Comparison of ENCODE assay signal across 16 cellular contexts in the genomic region with DNA sequence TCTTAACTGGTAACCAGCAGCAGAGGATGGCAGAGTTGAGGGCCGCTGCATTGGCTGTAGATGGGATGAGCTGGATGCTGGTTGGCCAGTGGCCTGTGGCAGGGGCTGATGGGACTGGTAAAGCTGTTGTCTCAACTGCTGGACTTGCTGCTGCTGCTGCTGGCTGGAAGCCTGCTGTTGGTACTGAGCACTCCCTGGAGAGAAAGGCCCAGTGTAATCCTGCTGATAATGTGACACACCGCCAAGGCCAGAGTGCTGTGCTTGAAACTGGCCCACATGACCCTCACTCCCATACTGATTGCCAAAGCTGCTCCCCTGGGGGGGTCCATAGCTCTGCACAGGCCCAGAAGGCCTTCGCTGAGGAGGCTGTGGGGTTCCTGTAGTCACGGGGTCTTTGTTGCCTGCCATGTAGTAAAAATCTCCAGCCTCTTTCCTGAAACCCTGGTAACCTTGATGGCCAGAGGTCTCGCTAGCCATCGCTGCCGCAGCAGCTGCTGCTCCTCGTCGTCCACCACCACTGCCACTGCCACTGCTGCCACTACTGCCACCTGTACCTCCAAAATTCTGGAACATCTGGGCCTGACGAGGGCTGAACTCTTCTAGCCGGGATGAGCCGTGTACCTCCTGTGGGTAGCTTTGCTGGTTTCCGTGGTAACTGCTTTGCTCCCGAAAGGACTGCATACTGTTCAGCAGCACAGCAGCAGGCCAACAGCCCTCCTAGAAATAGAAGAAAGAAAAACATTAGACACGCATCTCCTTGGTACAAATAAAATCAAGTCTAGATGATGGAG. TPM values are rescaled to one million over a fixed set of nuclear protein-coding genes. Genes with fewer than 3 reads are reported as not detected.
DNase-seq lines count a peak whose midpoint lies in the region; ATAC-seq, FAIRE-seq and TF ChIP-seq lines count a peak whose summit lies in the region.
"Had no signal": no experiment of that assay in that cellular context is flagged by ENCODE, and none has a peak within 500 bp of the region (broad histone marks: within the 10 kb centered on the region; RNA-seq: fewer than 3 reads in every experiment).

No MANE protein-coding gene starts in this region.

- peak overlapping the region; percentile 12 for H3K27ac Mint-ChIP-seq in CD4-positive, alpha-beta T cell
- peak overlapping the region; percentile 91 for H3K27ac Mint-ChIP-seq in neural crest cell (ENCODE audit: unreplicated experiment)
- H3K27ac Mint-ChIP-seq: memory B cell had no signal

- no peaks in the 10 kb centered on the region for H3K9me3 Mint-ChIP-seq in CD4-positive, alpha-beta T cell
- H3K9me3 Mint-ChIP-seq in neural crest cell, result no peaks in the 10 kb centered on the region
- H3K9me3 Mint-ChIP-seq: memory B cell had no signal

- CTCF ChIA-PET in CD4-positive, alpha-beta T cell (lab: Charles Lee), result no interaction called here

- H3K4me1 Mint-ChIP-seq in CD4-positive, alpha-beta T cell (ENCODE audit: low read depth), result peaks cover 54% of the 10 kb centered on the region
- H3K4me1 Mint-ChIP-seq in neural crest cell, result peaks cover 53% of the 10 kb centered on the region

- no peak for ATAC-seq in CD4-positive, alpha-beta T cell (ENCODE audit: poor library complexity)
- ATAC-seq in HG03432 (IDR thresholded peaks at IDR 0.05; ENCODE audit: unreplicated experiment), result no peak
- ATAC-seq: activated CD4-positive, alpha-beta T cell treated with anti-CD3 and anti-CD28 coated beads for 36 hours had no signal

- no peaks in the 10 kb centered on the region for H3K27me3 Mint-ChIP-seq in CD4-positive, alpha-beta T cell
- H3K27me3 Mint-ChIP-seq in neural crest cell (ENCODE audit: low read depth), result no peaks in the 10 kb centered on the region
- H3K27me3 Mint-ChIP-seq: activated CD4-positive, alpha-beta T cell treated with anti-CD3 and anti-CD28 coated beads for 36 hours; memory B cell had no signal

- DNase-seq in CD4-positive, alpha-beta T cell, result no peak
- DNase-seq in anterior cingulate cortex (lab: John Stamatoyannopoulos, UW) (peak; percentile 20 to 94 (median 76)), cardiac muscle cell (ENCODE audit: low read depth in 1 of 2, low spot score in 1 of 2) (no peak), neural crest cell (ENCODE audit: low read depth, low spot score) (no peak), DMS 273 treated with DMSO at 0.1 percent for 48 hours (lab: John Stamatoyannopoulos, UW) (no peak), small intestine (no peak)
- DNase-seq in activated CD4-positive, alpha-beta T cell treated with anti-CD3 and anti-CD28 coated beads, Interleukin-2, amount 50 U/mL, for 48 hours, result no peak
- DNase-seq: activated CD4-positive, alpha-beta T cell treated with anti-CD3 and anti-CD28 coated beads for 36 hours; DMS79 treated with DMSO at 0.1 percent for 48 hours; NCI-H1436; NCI-H526; stimulated activated CD4-positive, alpha-beta T cell treated with anti-CD3 and anti-CD28 coated beads, Interleukin-4, amount 100 ng/mL, for 1 hour; T-helper 1 cell had no signal

- peaks cover 30% of the 10 kb centered on the region for H3K36me3 ChIP-seq in cardiac muscle cell
- peaks cover 15 to 16% of the 10 kb centered on the region in 2 donors for H3K36me3 ChIP-seq in small intestine (ENCODE audit: control insufficient read depth in 2 of 2, insufficient read depth in 2 of 2, low read length in 2 of 2)

- no peak overlapping the region for H3K4me3 Mint-ChIP-seq in CD4-positive, alpha-beta T cell
- H3K4me3 Mint-ChIP-seq in neural crest cell, result no peak overlapping the region
- H3K4me3 Mint-ChIP-seq: activated CD4-positive, alpha-beta T cell treated with anti-CD3 and anti-CD28 coated beads for 36 hours; memory B cell had no signal

- POLR2A ChIA-PET in CD4-positive, alpha-beta T cell (lab: Charles Lee), result no interaction called here

- no peak for TF ChIP-seq CTCF in CD4-positive, alpha-beta T cell (IDR thresholded peaks at IDR 0.05)
- no peak for TF ChIP-seq CTCF in cardiac muscle cell (IDR thresholded peaks at IDR 0.05; ENCODE audit: low read depth, low read length)
- TF ChIP-seq CTCF in neural crest cell (conservative IDR thresholded peaks at IDR 0.05), result no peak

- H3K4me1 ChIP-seq in cardiac muscle cell (ENCODE audit: low read depth), result peaks cover 9% of the 10 kb centered on the region
- peaks cover 0 to 9% of the 10 kb centered on the region in 2 donors for H3K4me1 ChIP-seq in small intestine (ENCODE audit: control insufficient read depth in 2 of 2, insufficient read depth in 1 of 2, low read depth in 1 of 2, low read length in 1 of 2)
- H3K4me1 ChIP-seq: parathyroid adenoma had no signal

- WGBS in small intestine, 3 donors, result 86 to 92% (median 91%) methylated on average over 15 of the region's 15 CpGs

- H3K4me3 ChIP-seq in cardiac muscle cell (no peak overlapping the region), small intestine (ENCODE audit: low read depth in 1 of 2, low read length in 2 of 2) (no peak overlapping the region)

- H3K27ac ChIP-seq in CD4-positive, alpha-beta T cell (ENCODE audit: low read depth, low read length), result no peak overlapping the region
- H3K27ac ChIP-seq in cardiac muscle cell, result peak overlapping the region; percentile 28
- no peak overlapping the region for H3K27ac ChIP-seq in small intestine (ENCODE audit: low read depth in 1 of 2, low read length in 1 of 2)
- H3K27ac ChIP-seq: parathyroid adenoma had no signal

- intact Hi-C loops in CD4-positive, alpha-beta T cell (cut with DNase I, micrococcal nuclease), result no loop called here

- peaks cover 65% of the 10 kb centered on the region for H3K36me3 Mint-ChIP-seq in CD4-positive, alpha-beta T cell (ENCODE audit: low read depth)
- peaks cover 20% of the 10 kb centered on the region for H3K36me3 Mint-ChIP-seq in neural crest cell (ENCODE audit: low read depth)

- H3K9me3 ChIP-seq in CD4-positive, alpha-beta T cell (ENCODE audit: control insufficient read depth, low read length), result no peaks in the 10 kb centered on the region
- no peaks in the 10 kb centered on the region for H3K9me3 ChIP-seq in cardiac muscle cell (ENCODE audit: low read depth)
- no peaks in the 10 kb centered on the region for H3K9me3 ChIP-seq in small intestine (ENCODE audit: control insufficient read depth, low read depth)

- no peaks in the 10 kb centered on the region for H3K27me3 ChIP-seq in CD4-positive, alpha-beta T cell (ENCODE audit: control insufficient read depth, insufficient read depth, low read length)
- H3K27me3 ChIP-seq in cardiac muscle cell (no peaks in the 10 kb centered on the region), small intestine (ENCODE audit: control insufficient read depth in 2 of 2, insufficient read depth in 2 of 2, low read length in 2 of 2) (no peaks in the 10 kb centered on the region)

- FAIRE-seq in small intestine (lab: Jason Lieb, UNC), result no peak

RNA-seq across cellular contexts. Expression of a gene that starts 55.6 kb away (rescaled TPM):
- total RNA-seq in CD4-positive, alpha-beta T cell, result 10 to 100 TPM; 61.6 to 64.1 TPM
- total RNA-seq in cardiac muscle cell (46.4 and 48.8 TPM in 2 replicates), neural crest cell (65.0 and 67.5 TPM in 2 replicates)
- polyA plus RNA-seq in cardiac muscle cell (5.7 and 6.4 TPM in 2 replicates), small intestine (10 to 100 TPM in 1 of 3 donors, 1 to 10 TPM in 2; 6.2 to 20.0 (median 6.9) TPM)

Comparison
In these comparisons a context has a peak if more than half of its experiments do, and no peak if none do; other contexts are left out.
1. DNase-seq: peak in anterior cingulate cortex (58 of 58); none in CD4-positive, alpha-beta T cell (0 of 10), cardiac muscle cell (0 of 2), neural crest cell (single experiment), DMS 273 treated with DMSO at 0.1 percent for 48 hours (single experiment), small intestine (single experiment) and activated CD4-positive, alpha-beta T cell treated with anti-CD3 and anti-CD28 coated beads, Interleukin-2, amount 50 U/mL, for 48 hours (0 of 2).